Comparison of ENCODE assay signal across 12 cellular contexts in the genomic region with DNA sequence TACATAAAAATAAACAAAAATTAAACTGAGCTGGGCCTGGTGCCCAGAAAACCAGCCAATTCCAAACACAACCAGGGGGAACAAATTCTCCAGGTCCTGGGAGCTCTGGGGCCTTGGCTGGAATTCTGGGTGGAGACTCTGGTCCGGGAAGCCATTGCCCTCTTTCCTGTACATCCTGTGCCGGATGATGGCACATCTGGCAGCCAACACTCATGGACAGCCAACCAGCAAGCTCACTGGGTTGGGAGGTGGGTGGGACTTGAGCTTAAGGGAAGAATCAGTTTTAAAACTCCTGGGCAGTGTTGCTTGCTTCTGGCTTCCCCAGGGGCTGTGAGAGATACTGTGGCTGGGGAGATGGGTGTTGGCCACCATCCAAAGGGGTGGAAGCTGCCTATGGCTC. TPM values are rescaled to one million over a fixed set of nuclear protein-coding genes. Genes with fewer than 3 reads are reported as not detected.
A peak's percentile ranks its signal among the peaks of the same experiment; 100 is the strongest.
DNase-seq lines count a peak whose midpoint lies in the region; ATAC-seq and TF ChIP-seq lines count a peak whose summit lies in the region.
"Had no signal": no experiment of that assay in that cellular context is flagged by ENCODE, and none has a peak within 500 bp of the region (broad histone marks: within the 10 kb centered on the region; RNA-seq: fewer than 3 reads in every experiment).

No MANE protein-coding gene starts in this region.

- H3K27me3 ChIP-seq in PC-3 (ENCODE audit: low read length) (no peaks in the 10 kb centered on the region), esophagus muscularis mucosa (peaks cover 0 to 21% (median 0%) of the 10 kb centered on the region in 4 donors), parathyroid adenoma (ENCODE audit: control insufficient read depth, insufficient read depth, low read length) (no peaks in the 10 kb centered on the region)

- no peak overlapping the region for H3K27ac ChIP-seq in PC-3 (ENCODE audit: low read length)
- H3K27ac ChIP-seq in esophagus muscularis mucosa (replicated peaks in 1 of 4), result peak overlapping the region; percentile 64 to 79 (median 74)
- peak overlapping the region; percentile 60 for H3K27ac ChIP-seq in parathyroid adenoma

- H3K4me1 ChIP-seq in PC-3 (ENCODE audit: insufficient read depth, low read length) (no peaks in the 10 kb centered on the region), esophagus muscularis mucosa (peaks cover 0 to 39% (median 27%) of the 10 kb centered on the region in 4 donors), parathyroid adenoma (peaks cover 8% of the 10 kb centered on the region)

- H3K9ac ChIP-seq in PC-3 (ENCODE audit: low read length), result no peak overlapping the region
- no peak overlapping the region for H3K9ac ChIP-seq in parathyroid adenoma

- peak; percentile 36 for DNase-seq in AG08395 (ENCODE audit: low spot score)
- no peak for DNase-seq in PC-3
- DNase-seq in esophagus muscularis mucosa (ENCODE audit: extremely low spot score), result no peak
- DNase-seq in HK-2 (ENCODE audit: unreplicated experiment), result no peak
- no peak for DNase-seq in T-helper 2 cell
- DNase-seq in cerebellar cortex (ENCODE audit: low spot score), result no peak
- DNase-seq: activated CD4-positive, CD25-positive, alpha-beta regulatory T cell; CD8-positive, alpha-beta T cell; NCI-H774; retina had no signal

- no peak overlapping the region for H3K4me2 ChIP-seq in PC-3 (ENCODE audit: low read length)
- no peak overlapping the region for H3K4me2 ChIP-seq in parathyroid adenoma (ENCODE audit: low read length)

- no peak overlapping the region for H2AFZ ChIP-seq in PC-3 (ENCODE audit: low read length)
- H2AFZ ChIP-seq in parathyroid adenoma, result no peak overlapping the region

- no peak for TF ChIP-seq POLR2A in esophagus muscularis mucosa (IDR thresholded peaks at IDR 0.05; ENCODE audit: low read depth)

- H4K20me1 ChIP-seq in PC-3 (ENCODE audit: low read length), result no peaks in the 10 kb centered on the region

- no peak overlapping the region for H3K4me3 ChIP-seq in PC-3 (ENCODE audit: low read length)
- no peak overlapping the region for H3K4me3 ChIP-seq in esophagus muscularis mucosa
- no peak overlapping the region for H3K4me3 ChIP-seq in parathyroid adenoma (ENCODE audit: low read depth, low read length)

- TF ChIP-seq EP300 in esophagus muscularis mucosa (IDR thresholded peaks at IDR 0.05), result peak; percentile 44

- H3K9me2 ChIP-seq in PC-3 (replicated peaks; ENCODE audit: low read length), result no peaks in the 10 kb centered on the region

- intact Hi-C loops in PC-3 (cut with micrococcal nuclease), result no loop called here
- intact Hi-C loops in esophagus muscularis mucosa (cut with DNase I), result no loop called here

- no TSS peak for BruUV-seq in PC-3 (replicated peaks; lab: Mats Ljungman, UMichigan)

- no peaks in the 10 kb centered on the region for H3K79me2 ChIP-seq in PC-3 (ENCODE audit: low read length)
- no peaks in the 10 kb centered on the region for H3K79me2 ChIP-seq in parathyroid adenoma

- no peaks in the 10 kb centered on the region for H3K36me3 ChIP-seq in PC-3 (ENCODE audit: low read depth, low read length)
- H3K36me3 ChIP-seq in esophagus muscularis mucosa, result peaks cover 0 to 16% (median 0%) of the 10 kb centered on the region in 4 donors
- H3K36me3 ChIP-seq in parathyroid adenoma (ENCODE audit: control insufficient read depth, insufficient read depth, low read length), result no peaks in the 10 kb centered on the region

- CTCF ChIA-PET in PC-3 (lab: Charles Lee), result no interaction called here

- POLR2A ChIA-PET in PC-3 (lab: Charles Lee; ENCODE audit: unreplicated experiment), result interaction anchor here (0.7 kb wide), 1 partner anchor 130 kb away, joined by 4 read pairs; no protein-coding TSS in a partner anchor

- WGBS in esophagus muscularis mucosa, result 41% methylated on average over 2 of the region's 2 CpGs

- H3F3A ChIP-seq in PC-3 (ENCODE audit: low read length, unreplicated experiment), result no peaks in the 10 kb centered on the region

- no peaks in the 10 kb centered on the region for H3K9me3 ChIP-seq in PC-3 (ENCODE audit: low read length)
- H3K9me3 ChIP-seq in esophagus muscularis mucosa, result no peaks in the 10 kb centered on the region
- no peaks in the 10 kb centered on the region for H3K9me3 ChIP-seq in parathyroid adenoma (ENCODE audit: control insufficient read depth, low read length)

- ATAC-seq in PC-3 (0 out of 2 replicates have a peak, but pooled peaks have one; percentile 13), GM21786 (IDR thresholded peaks at IDR 0.05; ENCODE audit: unreplicated experiment) (no peak)
- ATAC-seq: CD8-positive, alpha-beta T cell had no signal

- TF ChIP-seq CTCF in PC-3 (conservative IDR thresholded peaks at IDR 0.05; ENCODE audit: low read depth, low read length), result no peak
- no peak for TF ChIP-seq CTCF in esophagus muscularis mucosa (IDR thresholded peaks at IDR 0.05)
- TF ChIP-seq CTCF in parathyroid adenoma (IDR thresholded peaks at IDR 0.05), result no peak

RNA-seq across cellular contexts. Expression of gene PCDH1, which starts 56.1 kb away (rescaled TPM):
- total RNA-seq in PC-3 (2014; rRNA removed) (53.0 and 55.8 TPM in 2 replicates), esophagus muscularis mucosa (10 to 100 TPM; 18.7 to 57.8 (median 38.2) TPM)
